Comparison of ENCODE assay signal across 20 cellular contexts in the genomic region with DNA sequence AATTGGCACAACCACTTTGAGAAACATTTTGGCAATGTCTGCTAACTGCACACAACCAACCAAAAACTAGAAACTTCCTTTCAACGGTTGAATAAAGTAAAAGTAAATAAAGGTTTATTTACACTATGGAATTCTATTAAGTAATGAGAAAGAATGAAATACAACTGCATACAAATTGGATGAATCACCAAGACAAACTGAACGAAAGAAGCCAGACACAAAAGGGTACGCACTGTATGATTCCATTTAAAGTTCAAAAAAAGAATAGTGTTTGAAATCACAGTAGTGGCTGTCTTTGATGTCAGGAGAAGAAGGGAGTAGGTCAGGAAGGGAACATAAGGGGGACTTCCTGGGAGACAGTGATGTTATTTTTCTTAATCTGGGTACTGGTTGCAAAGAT. TPM values are rescaled to one million over a fixed set of nuclear protein-coding genes. Genes with fewer than 3 reads are reported as not detected.
DNase-seq lines count a peak whose midpoint lies in the region; ATAC-seq, FAIRE-seq and TF ChIP-seq lines count a peak whose summit lies in the region.
"Had no signal": no experiment of that assay in that cellular context is flagged by ENCODE, and none has a peak within 500 bp of the region (broad histone marks: within the 10 kb centered on the region; RNA-seq: fewer than 3 reads in every experiment).

No MANE protein-coding gene starts in this region.

- H3K27ac ChIP-seq in A549 = peak overlapping the region; percentile 60 to 74; a peak in 5 of 6 replicates
- no peak overlapping the region for H3K27ac ChIP-seq in GM23248
- H3K27ac ChIP-seq: BLaER1 treated with 17β-estradiol and CSF1 and Interleukin-3, amounts not matched to agents 10 nM and 100 nM; RWPE1 had no signal

- no peaks in the 10 kb centered on the region for H4K20me1 ChIP-seq in GM23248 (ENCODE audit: insufficient read depth)
- H4K20me1 ChIP-seq: BLaER1 treated with 17β-estradiol and CSF1 and Interleukin-3, amounts not matched to agents 10 nM and 100 nM had no signal

- peak in 1 of 2 experiments; percentile 65; a peak in 1 of 5 replicates for TF ChIP-seq EP300 in A549 (IDR thresholded peaks at IDR 0.05)

- peak; percentile 77 for FAIRE-seq in A549 (lab: Jason Lieb, UNC)
- FAIRE-seq: GM19239 had no signal

- WGBS in A549 (ENCODE audit: missing lambda C conversion rate) = under 1% methylated on average over 3 of the region's 3 CpGs
- WGBS in GM23248 (ENCODE audit: low coverage in 1 of 2, low lambda C conversion rate in 2 of 2, missing lambda C conversion rate in 2 of 2), 2 experiments = 36 to 41% methylated on average over 3 of the region's 3 CpGs

- H3K27me3 ChIP-seq in GM23248 (replicated peaks; ENCODE audit: insufficient read depth) (no peaks in the 10 kb centered on the region), adipocyte (replicated peaks; ENCODE audit: control insufficient read depth, insufficient read depth, low read length) (no peaks in the 10 kb centered on the region)
- H3K27me3 ChIP-seq: BLaER1 treated with 17β-estradiol and CSF1 and Interleukin-3, amounts not matched to agents 10 nM and 100 nM had no signal

- CTCF ChIA-PET in A549 (lab: Yijun Ruan, JAX) = interaction anchor here (1.0 to 1.7 kb wide), 3 partner anchors 10 to 257 kb away, joined by 4 to 10 read pairs (median 5); no protein-coding TSS in a partner anchor

- ATAC-seq in A549 (peak; percentile 65 to 84; a peak in 5 of 6 replicates), GM21723 (IDR thresholded peaks at IDR 0.05; ENCODE audit: unreplicated experiment) (no peak)
- no peak for ATAC-seq in stimulated activated naive CD8-positive, alpha-beta T cell treated with anti-CD3 and anti-CD28 coated beads, Interleukin-15, Interleukin-2, amounts not matched to agents 100 U/mL and 50 U/mL, for 24 hours

- in situ Hi-C loops in GM23248 (cut with MboI) = no loop called here

- no peaks in the 10 kb centered on the region for H3K9me2 ChIP-seq in GM23248 (ENCODE audit: insufficient read depth)

- no peak overlapping the region for H2AFZ ChIP-seq in GM23248

- H3K4me1 ChIP-seq in A549 (peaks cover 31% of the 10 kb centered on the region), GM23248 (ENCODE audit: insufficient read depth) (peaks cover 9% of the 10 kb centered on the region; the same call in 1 of the 2 replicates), adipocyte (ENCODE audit: control insufficient read depth, insufficient read depth, low read length) (peaks cover 9% of the 10 kb centered on the region)
- H3K4me1 ChIP-seq: BLaER1 treated with 17β-estradiol and CSF1 and Interleukin-3, amounts not matched to agents 10 nM and 100 nM had no signal

- no peaks in the 10 kb centered on the region for H3K79me2 ChIP-seq in GM23248 (ENCODE audit: insufficient read depth)

- peak overlapping the region; percentile 39 for H3K4me2 ChIP-seq in A549
- no peak overlapping the region for H3K4me2 ChIP-seq in GM23248 (ENCODE audit: unreplicated experiment)
- H3K4me2 ChIP-seq: BLaER1 treated with 17β-estradiol and CSF1 and Interleukin-3, amounts not matched to agents 10 nM and 100 nM had no signal

- TF ChIP-seq CTCF in A549 (IDR thresholded peaks at IDR 0.05) = no peak
- no peak for TF ChIP-seq CTCF in fibroblast of villous mesenchyme (IDR thresholded peaks at IDR 0.05; ENCODE audit: insufficient read depth, low read depth, low read length)

- no peak for TF ChIP-seq RAD21 in A549 (conservative IDR thresholded peaks at IDR 0.05 in 1 of 2, IDR thresholded peaks at IDR 0.05 in 1 of 2)

- H3K4me3 ChIP-seq in A549 = no peak overlapping the region
- H3K4me3 ChIP-seq in GM23248 = no peak overlapping the region
- H3K4me3 ChIP-seq in adipocyte (ENCODE audit: low read length) = no peak overlapping the region
- H3K4me3 ChIP-seq in fibroblast of villous mesenchyme (ENCODE audit: low read depth, low read length) = no peak overlapping the region
- H3K4me3 ChIP-seq: BLaER1 treated with 17β-estradiol and CSF1 and Interleukin-3, amounts not matched to agents 10 nM and 100 nM had no signal

- no peak for TF ChIP-seq POLR2A in A549 (IDR thresholded peaks at IDR 0.05; ENCODE audit: low read length)

- DNase-seq in A549 (ENCODE audit: low read depth in 1 of 2, low spot score in 1 of 2) (peak in 1 of 2 experiments; percentile 68), GM23248 (peak; percentile 16), adipocyte (ENCODE audit: low read depth) (peak; percentile 12), fibroblast of villous mesenchyme (ENCODE audit: low read depth) (peak; percentile 49), T-helper 1 cell (no peak), inferior parietal cortex (ENCODE audit: extremely low spot score) (no peak)
- DNase-seq in stimulated activated naive CD8-positive, alpha-beta T cell treated with anti-CD3 and anti-CD28 coated beads, Interleukin-15, Interleukin-2, amounts not matched to agents 100 U/mL and 50 U/mL, for 24 hours = no peak
- DNase-seq: H9, IMR-90, Kasumi-1, NCI-H187 treated with DMSO at 0.1 percent for 48 hours, NCI-H446 treated with DMSO at 0.1 percent for 48 hours, NCI-H748 treated with DMSO at 0.1 percent for 48 hours, OCI-M1 had no signal

- no peaks in the 10 kb centered on the region for H3F3A ChIP-seq in GM23248 (ENCODE audit: insufficient read depth)

- H3K9me3 ChIP-seq in A549 (peaks cover 5% of the 10 kb centered on the region; the same call in 1 of the 3 replicates), GM23248 (ENCODE audit: low read depth) (no peaks in the 10 kb centered on the region), adipocyte (ENCODE audit: control insufficient read depth, low read length) (no peaks in the 10 kb centered on the region)
- H3K9me3 ChIP-seq: BLaER1 treated with 17β-estradiol and CSF1 and Interleukin-3, amounts not matched to agents 10 nM and 100 nM had no signal

- POLR2A ChIA-PET in A549 (lab: Yijun Ruan, JAX) = no interaction called here

- H3K9ac ChIP-seq in GM23248 (no peak overlapping the region), adipocyte (ENCODE audit: low read length) (no peak overlapping the region)
- H3K9ac ChIP-seq: BLaER1 treated with 17β-estradiol and CSF1 and Interleukin-3, amounts not matched to agents 10 nM and 100 nM had no signal

- H3K36me3 ChIP-seq in GM23248 (ENCODE audit: low read depth) = no peaks in the 10 kb centered on the region
- H3K36me3 ChIP-seq in adipocyte (ENCODE audit: control insufficient read depth, insufficient read depth, low read length, severe bottlenecking) = no peaks in the 10 kb centered on the region
- H3K36me3 ChIP-seq: BLaER1 treated with 17β-estradiol and CSF1 and Interleukin-3, amounts not matched to agents 10 nM and 100 nM had no signal

TF ChIP-seq in A549, 52 proteins besides CTCF, POLR2A, EP300 and RAD21 (continues in another document):
- TF ChIP-seq BCL3 (IDR thresholded peaks at IDR 0.05) (0 out of 3 replicates have a peak, but pooled peaks have one; percentile 59), CBX8 (IDR thresholded peaks at IDR 0.05) (no peak), HMGXB4 (CRISPR knock-in tag; IDR thresholded peaks at IDR 0.05; ENCODE audit: borderline replicate concordance) (no peak), BHLHE40 (IDR thresholded peaks at IDR 0.05; ENCODE audit: low read depth, low read length) (no peak), RARB (CRISPR knock-in tag; IDR thresholded peaks at IDR 0.05) (no peak), HOXB13 (CRISPR knock-in tag; IDR thresholded peaks at IDR 0.05; ENCODE audit: low read depth) (no peak), FOSL2 (IDR thresholded peaks at IDR 0.05) (peak; percentile 66; the same call in 1 of the 2 replicates), FOSL2 (CRISPR knock-in tag; IDR thresholded peaks at IDR 0.05) (peak; percentile 81), GATA3 (IDR thresholded peaks at IDR 0.05; ENCODE audit: borderline replicate concordance) (peak; percentile 68), CEBPB (IDR thresholded peaks at IDR 0.05) (peak; percentile 50 to 79), HES2 (IDR thresholded peaks at IDR 0.05) (peak; percentile 78), FOXS1 (CRISPR knock-in tag; IDR thresholded peaks at IDR 0.05) (no peak), JUNB (IDR thresholded peaks at IDR 0.05) (peak; percentile 86), RNF2 (IDR thresholded peaks at IDR 0.05; ENCODE audit: borderline replicate concordance, low read depth) (no peak)

RNA-seq across cellular contexts. Expression of gene SULT1C3, which starts 46.5 kb away (rescaled TPM):
- polyA plus RNA-seq in A549 (2011; rRNA removed) = not detected in 2 replicates
- not detected in 2 replicates for polyA plus RNA-seq in A549 (2012; cell fraction: cytosol; rRNA removed)
- not detected in 2 replicates for polyA plus RNA-seq in A549 (2012; cell fraction: nucleus; rRNA removed)
- polyA plus RNA-seq in A549 (2017; fragmentation: RNase III; extraction: RNeasy Plus Mini Kit Qiagen cat#74134 plus additional on column Dnase treatment) = not detected in 3 replicates
- polyA minus RNA-seq in A549 (2011; rRNA and poly(A)+ RNA removed) = not detected in 2 replicates
- not detected in 2 replicates for total RNA-seq in GM23248 (2014; rRNA removed; shearing (Covaris generic))
- polyA plus RNA-seq in GM23248 (2016; fragmentation: Nextera tagmentation; extraction: Ambion mirVana) = not detected in 2 replicates
- total RNA-seq in fibroblast of villous mesenchyme = not detected in 2 replicates
- total RNA-seq: A172, Daoy, H9, IMR-90 had no signal
- polyA plus RNA-seq: IMR-90 had no signal

Comparison
In these comparisons a context has a peak if more than half of its experiments do, and no peak if none do; other contexts are left out.
1. ATAC-seq: peak in A549 (2 of 2); none in GM21723 (single experiment) and stimulated activated naive CD8-positive, alpha-beta T cell treated with anti-CD3 and anti-CD28 coated beads, Interleukin-15, Interleukin-2, amounts not matched to agents 100 U/mL and 50 U/mL, for 24 hours (single experiment).
2. DNase-seq: peak in GM23248 (single experiment), adipocyte (single experiment) and fibroblast of villous mesenchyme (single experiment); none in T-helper 1 cell (0 of 5), stimulated activated naive CD8-positive, alpha-beta T cell treated with anti-CD3 and anti-CD28 coated beads, Interleukin-15, Interleukin-2, amounts not matched to agents 100 U/mL and 50 U/mL, for 24 hours (single experiment) and inferior parietal cortex (single experiment).